11 cellular contexts compared by ENCODE assay signal in the genomic region with DNA sequence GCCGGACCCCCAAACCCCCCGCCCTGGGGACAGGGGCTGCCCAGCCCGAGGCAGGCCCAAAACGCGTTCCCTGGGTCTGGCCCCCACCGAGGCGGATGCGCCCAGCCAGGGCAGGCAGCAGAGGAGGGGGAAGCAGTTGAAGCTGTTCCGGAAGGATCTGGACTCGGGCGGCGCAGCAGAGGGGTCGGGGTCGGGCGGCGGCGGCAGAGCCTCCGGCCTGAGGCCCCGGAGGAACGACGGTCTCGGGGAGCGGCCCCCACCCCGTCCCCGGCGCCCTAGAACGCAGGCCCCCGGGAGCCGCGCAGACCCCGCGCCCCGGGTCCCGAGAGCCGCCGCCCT. TPM values are rescaled to one million over a fixed set of nuclear protein-coding genes. Genes with fewer than 3 reads are reported as not detected.
DNase-seq lines count a peak whose midpoint lies in the region; ATAC-seq and TF ChIP-seq lines count a peak whose summit lies in the region.
"Had no signal": no experiment of that assay in that cellular context is flagged by ENCODE, and none has a peak within 500 bp of the region (broad histone marks: within the 10 kb centered on the region; RNA-seq: fewer than 3 reads in every experiment).

No MANE protein-coding gene starts in this region.

- ATAC-seq in CD4-positive, CD25-positive, alpha-beta regulatory T cell (ENCODE audit: low read depth in 2 of 2), result peak in 1 of 2 donors; percentile 10
- ATAC-seq in HG02798 (IDR thresholded peaks at IDR 0.05; ENCODE audit: poor library complexity, unreplicated experiment), result peak; percentile 10
- no peak for ATAC-seq in GM21786 (IDR thresholded peaks at IDR 0.05; ENCODE audit: unreplicated experiment)
- ATAC-seq: HCT116 had no signal

- H3K27ac ChIP-seq in CD4-positive, CD25-positive, alpha-beta regulatory T cell (ENCODE audit: insufficient read depth, low read length, poor library complexity, severe bottlenecking), result no peak overlapping the region
- H3K27ac ChIP-seq in brain microvascular endothelial cell, result peak overlapping the region; percentile 29

- H3K4me3 ChIP-seq in CD4-positive, CD25-positive, alpha-beta regulatory T cell (ENCODE audit: low read depth, low read length), result no peak overlapping the region
- H3K4me3 ChIP-seq in brain microvascular endothelial cell (ENCODE audit: low read depth, low read length) (peak overlapping the region; percentile 37), mucosa of stomach (ENCODE audit: low read length) (no peak overlapping the region)

- peaks cover 17% of the 10 kb centered on the region for H3K4me1 ChIP-seq in CD4-positive, CD25-positive, alpha-beta regulatory T cell (ENCODE audit: control insufficient read depth, insufficient read depth, low read length, poor library complexity, severe bottlenecking)
- peaks cover 7% of the 10 kb centered on the region for H3K4me1 ChIP-seq in mucosa of stomach (ENCODE audit: control insufficient read depth, insufficient read depth, low read length)

- TF ChIP-seq CTCF in brain microvascular endothelial cell (IDR thresholded peaks at IDR 0.05; ENCODE audit: low read depth, low read length, missing control alignments), result no peak

- H3K27me3 ChIP-seq in CD4-positive, CD25-positive, alpha-beta regulatory T cell (ENCODE audit: control insufficient read depth, insufficient read depth, low read length), result no peaks in the 10 kb centered on the region
- H3K27me3 ChIP-seq in brain microvascular endothelial cell (replicated peaks) (no peaks in the 10 kb centered on the region), mucosa of stomach (ENCODE audit: control insufficient read depth, insufficient read depth, low read length) (peaks cover 37% of the 10 kb centered on the region)

- no peak overlapping the region for H3K27ac Mint-ChIP-seq in CD4-positive, CD25-positive, alpha-beta regulatory T cell

- in situ Hi-C loops in brain microvascular endothelial cell (cut with HindIII; ENCODE audit: low pct_ligation_motif_present, low sequenced_read_pairs), result loop anchor here (25.0 kb wide), 1 partner anchor 107 kb away; no protein-coding TSS in a partner anchor

- H3K4me3 Mint-ChIP-seq in CD4-positive, CD25-positive, alpha-beta regulatory T cell, result peak overlapping the region in 3 of 4 donors; percentile 41 to 70 (median 44)

- no peak for DNase-seq in CD4-positive, CD25-positive, alpha-beta regulatory T cell
- DNase-seq in brain microvascular endothelial cell (no peak), NCI-H446 treated with DMSO at 0.1 percent for 48 hours (lab: John Stamatoyannopoulos, UW) (no peak), SHP77 (lab: John Stamatoyannopoulos, UW) (no peak), NCI-H69 (lab: John Stamatoyannopoulos, UW) (no peak)
- DNase-seq: DMS53, glutamatergic neuron had no signal

- peak overlapping the region; percentile 59 for H3K9ac ChIP-seq in mucosa of stomach (ENCODE audit: low read length)

- no peaks in the 10 kb centered on the region for H3K9me3 ChIP-seq in CD4-positive, CD25-positive, alpha-beta regulatory T cell (ENCODE audit: control insufficient read depth in 2 of 2, low read length in 2 of 2)
- no peaks in the 10 kb centered on the region for H3K9me3 ChIP-seq in mucosa of stomach (ENCODE audit: control insufficient read depth, low read length)

- H3K27me3 Mint-ChIP-seq in CD4-positive, CD25-positive, alpha-beta regulatory T cell, result no peaks in the 10 kb centered on the region

- H3K36me3 ChIP-seq in CD4-positive, CD25-positive, alpha-beta regulatory T cell (ENCODE audit: control insufficient read depth, insufficient read depth, low read length), result no peaks in the 10 kb centered on the region
- H3K36me3 ChIP-seq in brain microvascular endothelial cell (replicated peaks) (no peaks in the 10 kb centered on the region), mucosa of stomach (ENCODE audit: control insufficient read depth, insufficient read depth, low read length) (no peaks in the 10 kb centered on the region)

- peaks cover 0 to 5% (median 0%) of the 10 kb centered on the region in 4 donors for H3K4me1 Mint-ChIP-seq in CD4-positive, CD25-positive, alpha-beta regulatory T cell

- no peaks in the 10 kb centered on the region for H3K36me3 Mint-ChIP-seq in CD4-positive, CD25-positive, alpha-beta regulatory T cell

- no peaks in the 10 kb centered on the region for H3K9me3 Mint-ChIP-seq in CD4-positive, CD25-positive, alpha-beta regulatory T cell

RNA-seq across cellular contexts. Expression of gene ZFPM1, which starts 22.9 kb away (rescaled TPM):
- 30.2 TPM for total RNA-seq in CD4-positive, CD25-positive, alpha-beta regulatory T cell
- under 1 TPM; 0.07 to 0.41 (median 0.13) TPM for polyA plus RNA-seq in CD4-positive, CD25-positive, alpha-beta regulatory T cell

RNA-seq across cellular contexts. Expression of gene ZNF469, which starts 47.4 kb away (rescaled TPM):
- total RNA-seq in CD4-positive, CD25-positive, alpha-beta regulatory T cell, result 0.32 TPM
- under 1 TPM in 2 of 4 donors, not detected in 2; 0.01 to 0.02 TPM for polyA plus RNA-seq in CD4-positive, CD25-positive, alpha-beta regulatory T cell
